9 cellular contexts compared by ENCODE assay signal in the genomic region with DNA sequence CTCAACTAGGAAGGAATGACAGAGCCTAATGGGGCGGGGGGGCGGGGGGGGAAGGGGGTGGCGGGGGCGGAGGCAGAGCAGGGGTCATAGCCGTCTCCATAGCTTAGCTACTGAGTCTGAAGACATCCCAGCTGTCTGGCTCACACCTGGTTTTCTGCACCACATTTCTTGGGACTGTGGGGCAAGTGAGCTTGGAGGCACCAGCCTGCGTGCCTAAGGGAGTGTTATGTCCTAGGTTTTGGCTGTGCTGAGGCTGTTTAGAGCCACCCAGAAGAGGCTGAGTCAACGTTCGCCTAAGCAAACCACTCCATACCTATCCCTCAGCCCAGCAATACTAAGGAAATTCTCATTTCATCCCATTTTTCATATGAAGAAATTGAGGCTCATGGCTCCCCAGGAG. TPM values are rescaled to one million over a fixed set of nuclear protein-coding genes. Genes with fewer than 3 reads are reported as not detected.
DNase-seq lines count a peak whose midpoint lies in the region; ATAC-seq and TF ChIP-seq lines count a peak whose summit lies in the region.
"Had no signal": no experiment of that assay in that cellular context is flagged by ENCODE, and none has a peak within 500 bp of the region (broad histone marks: within the 10 kb centered on the region; RNA-seq: fewer than 3 reads in every experiment).

No MANE protein-coding gene starts in this region.

- H2AFZ ChIP-seq in mammary epithelial cell (ENCODE audit: low read depth, low read length), result peak overlapping the region; percentile 95

- no peaks in the 10 kb centered on the region for H3K36me3 Mint-ChIP-seq in activated T-cell treated with anti-CD3 and anti-CD28 coated beads, Interleukin-2, amount 50 U/mL, for 4 hours (ENCODE audit: insufficient read depth)

- peak overlapping the region; percentile 32 for H3K23ac ChIP-seq in mesendoderm (ENCODE audit: low read length)

- H3K56ac ChIP-seq in mesendoderm (ENCODE audit: low read length), result peak overlapping the region; percentile 97

- no peak for TF ChIP-seq CTCF in mammary epithelial cell (conservative IDR thresholded peaks at IDR 0.05 in 1 of 2, IDR thresholded peaks at IDR 0.05 in 1 of 2; ENCODE audit: extremely low read depth in 1 of 2, insufficient read depth in 1 of 2, low read depth in 1 of 2, low read length in 2 of 2)
- TF ChIP-seq CTCF in thoracic aorta (IDR thresholded peaks at IDR 0.05), result no peak

- no peaks in the 10 kb centered on the region for H3K79me2 ChIP-seq in mammary epithelial cell (ENCODE audit: insufficient read depth, low read length)
- H3K79me2 ChIP-seq in mesendoderm (ENCODE audit: control insufficient read depth, insufficient read depth, low read length), result peaks cover 36% of the 10 kb centered on the region

- no peak overlapping the region for H4K5ac ChIP-seq in mesendoderm (ENCODE audit: low read length)

- H2BK15ac ChIP-seq in mesendoderm (replicated peaks; ENCODE audit: low read depth), result no peak overlapping the region

- H3K4me1 ChIP-seq in mammary epithelial cell (ENCODE audit: insufficient read depth, low read length) (peaks cover 28% of the 10 kb centered on the region), mesendoderm (ENCODE audit: control insufficient read depth, low read depth, low read length) (peaks cover 42% of the 10 kb centered on the region), thoracic aorta (ENCODE audit: control insufficient read depth in 1 of 2, low read depth in 2 of 2) (peaks cover 8 to 44% of the 10 kb centered on the region in 2 donors)

- H3K4me2 ChIP-seq in mammary epithelial cell (ENCODE audit: insufficient read depth, low read depth, low read length), result peak overlapping the region; percentile 94
- peak overlapping the region; percentile 86 for H3K4me2 ChIP-seq in mesendoderm (ENCODE audit: low read length)

- no peaks in the 10 kb centered on the region for H3K9me3 Mint-ChIP-seq in activated T-cell treated with anti-CD3 and anti-CD28 coated beads, Interleukin-2, amount 50 U/mL, for 4 hours

- no peak overlapping the region for H2AK5ac ChIP-seq in mesendoderm (ENCODE audit: low read length)

- H3K79me1 ChIP-seq in mesendoderm (ENCODE audit: low read length), result peaks cover 13% of the 10 kb centered on the region

- peaks cover 57% of the 10 kb centered on the region for H3K27me3 Mint-ChIP-seq in activated T-cell treated with anti-CD3 and anti-CD28 coated beads, Interleukin-2, amount 50 U/mL, for 4 hours (ENCODE audit: low read depth)

- WGBS in mammary epithelial cell (ENCODE audit: low coverage, missing lambda C conversion rate), result 11% methylated on average over 3 of the region's 8 CpGs
- WGBS in mesendoderm (ENCODE audit: extremely low coverage, insufficient coverage, low lambda C conversion rate), result no CpG with 5 or more reads among the region's 8 CpGs

- H4K8ac ChIP-seq in mesendoderm (ENCODE audit: low read depth, low read length), result no peak overlapping the region

- peak overlapping the region; percentile 21 for H2BK5ac ChIP-seq in mesendoderm (ENCODE audit: low read length)

- in situ Hi-C loops in mammary epithelial cell (cut with MboI; ENCODE audit: low sequenced_read_pairs in 2 of 2), result no loop called here

- CTCF ChIA-PET in mammary epithelial cell (lab: Charles Lee; ENCODE audit: low non-redundant PET) (no interaction called here), HEK293T (lab: Yijun Ruan, JAX) (no interaction called here)

- H3K9me3 ChIP-seq in mammary epithelial cell (replicated peaks; ENCODE audit: insufficient read depth, low read length) (no peaks in the 10 kb centered on the region), thoracic aorta (no peaks in the 10 kb centered on the region)
- H3K9me3 ChIP-seq: HAP-1 had no signal

- POLR2A ChIA-PET in HEK293T (lab: Yijun Ruan, JAX), result interaction anchor here (0.6 to 0.8 kb wide), 2 partner anchors 22 to 93 kb away, joined by 3 read pairs; no protein-coding TSS in a partner anchor

- H3K4ac ChIP-seq in mesendoderm (ENCODE audit: low read depth, low read length), result no peak overlapping the region

- DNase-seq in activated T-cell treated with anti-CD3 and anti-CD28 coated beads, Interleukin-2, amount 50 U/mL, for 4 hours, result no peak
- DNase-seq in activated T-cell treated with anti-CD3 and anti-CD28 coated beads, Interleukin-2, amount 50 U/mL, for 1 hour, result no peak
- DNase-seq in mammary epithelial cell (peak; percentile 35), mesendoderm (peak; percentile 41), thoracic aorta (ENCODE audit: low spot score) (no peak), HEK293T (ENCODE audit: extremely low spot score) (no peak)
- DNase-seq in stimulated activated CD4-positive, alpha-beta T cell treated with anti-CD3 and anti-CD28 coated beads, Interleukin-12 subunit alpha, Interleukin-12 subunit beta, amount 100 ng/mL, for 4 hours, result no peak

- peak; percentile 13 to 20 for ATAC-seq in activated T-cell treated with anti-CD3 and anti-CD28 coated beads, Interleukin-2, amount 50 U/mL, for 4 hours
- ATAC-seq in thoracic aorta (ENCODE audit: insufficient number of reproducible peaks, low FRiP score, low read depth) (no peak), HG02678 (IDR thresholded peaks at IDR 0.05; ENCODE audit: unreplicated experiment) (no peak)

- no peak overlapping the region for H3K9ac ChIP-seq in mammary epithelial cell (ENCODE audit: insufficient read depth, low read length)
- peak overlapping the region; percentile 96 for H3K9ac ChIP-seq in mesendoderm (ENCODE audit: low read length)

- H3K27ac ChIP-seq in mammary epithelial cell (ENCODE audit: insufficient read depth, low read depth, low read length) (no peak overlapping the region), mesendoderm (ENCODE audit: low read depth, low read length) (peak overlapping the region; percentile 7), thoracic aorta (no peak overlapping the region)

- peak overlapping the region; percentile 84 for H3K4me3 Mint-ChIP-seq in activated T-cell treated with anti-CD3 and anti-CD28 coated beads, Interleukin-2, amount 50 U/mL, for 4 hours

- no peaks in the 10 kb centered on the region for H3K27me3 ChIP-seq in mammary epithelial cell (ENCODE audit: insufficient read depth, low read length)
- H3K27me3 ChIP-seq in mesendoderm (ENCODE audit: insufficient read depth, low read length, poor library complexity), result no peaks in the 10 kb centered on the region
- no peaks in the 10 kb centered on the region for H3K27me3 ChIP-seq in thoracic aorta (replicated peaks; ENCODE audit: insufficient read depth)

- peak overlapping the region; percentile 93 for H3K18ac ChIP-seq in mesendoderm (ENCODE audit: low read length)

- BruUV-seq in mammary epithelial cell (replicated peaks; lab: Mats Ljungman, UMichigan), result no TSS peak

- peaks cover 19% of the 10 kb centered on the region for H3K4me1 Mint-ChIP-seq in activated T-cell treated with anti-CD3 and anti-CD28 coated beads, Interleukin-2, amount 50 U/mL, for 4 hours (ENCODE audit: low read depth)

- peak overlapping the region; percentile 11 for H2BK120ac ChIP-seq in mesendoderm (ENCODE audit: low read depth, low read length)

- H4K20me1 ChIP-seq in mammary epithelial cell (ENCODE audit: insufficient read depth, low read length), result no peaks in the 10 kb centered on the region

- dilution Hi-C loops in mammary epithelial cell (cut with HindIII; ENCODE audit: low sequenced_read_pairs), result no loop called here

- H3K36me3 ChIP-seq in mammary epithelial cell (ENCODE audit: insufficient read depth, low read length) (no peaks in the 10 kb centered on the region), mesendoderm (ENCODE audit: control insufficient read depth, insufficient read depth, low read length) (no peaks in the 10 kb centered on the region), thoracic aorta (no peaks in the 10 kb centered on the region)
- H3K36me3 ChIP-seq: HAP-1 had no signal

- H3K4me3 ChIP-seq in mammary epithelial cell (replicated peaks in 1 of 3; ENCODE audit: insufficient read depth in 1 of 3, low read depth in 2 of 3, low read length in 3 of 3), result peak overlapping the region in 2 of 3 experiments; percentile 70 to 77
- H3K4me3 ChIP-seq in mesendoderm (ENCODE audit: low read length), result peak overlapping the region; percentile 70
- peak overlapping the region; percentile 82 for H3K4me3 ChIP-seq in thoracic aorta

- intact Hi-C loops in mammary epithelial cell (cut with micrococcal nuclease), result loop anchor here (5.0 kb wide), 1 partner anchor 166 kb away; no protein-coding TSS in a partner anchor

TF ChIP-seq in HEK293T, 16 proteins besides CTCF, POLR2A, EP300 and RAD21 (continues in another document):
- no peak for TF ChIP-seq ZNF384 (IDR thresholded peaks at IDR 0.05)
- TF ChIP-seq L3MBTL2 (conservative IDR thresholded peaks at IDR 0.05), result no peak
- TF ChIP-seq CTBP1 (IDR thresholded peaks at IDR 0.05; ENCODE audit: borderline replicate concordance), result no peak
- no peak for TF ChIP-seq FOXA1 (IDR thresholded peaks at IDR 0.05)
- no peak for TF ChIP-seq LEF1 (IDR thresholded peaks at IDR 0.05; ENCODE audit: borderline replicate concordance)
- TF ChIP-seq ARNT (IDR thresholded peaks at IDR 0.05), result no peak
- TF ChIP-seq, protein P1, sequence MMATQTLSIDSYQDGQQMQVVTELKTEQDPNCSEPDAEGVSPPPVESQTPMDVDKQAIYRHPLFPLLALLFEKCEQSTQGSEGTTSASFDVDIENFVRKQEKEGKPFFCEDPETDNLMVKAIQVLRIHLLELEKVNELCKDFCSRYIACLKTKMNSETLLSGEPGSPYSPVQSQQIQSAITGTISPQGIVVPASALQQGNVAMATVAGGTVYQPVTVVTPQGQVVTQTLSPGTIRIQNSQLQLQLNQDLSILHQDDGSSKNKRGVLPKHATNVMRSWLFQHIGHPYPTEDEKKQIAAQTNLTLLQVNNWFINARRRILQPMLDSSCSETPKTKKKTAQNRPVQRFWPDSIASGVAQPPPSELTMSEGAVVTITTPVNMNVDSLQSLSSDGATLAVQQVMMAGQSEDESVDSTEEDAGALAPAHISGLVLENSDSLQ (IDR thresholded peaks at IDR 0.05), result no peak
- TF ChIP-seq SUZ12 (IDR thresholded peaks at IDR 0.05), result no peak
- TF ChIP-seq SP1 (IDR thresholded peaks at IDR 0.05), result no peak
- TF ChIP-seq BHLHE40 (IDR thresholded peaks at IDR 0.05; ENCODE audit: borderline replicate concordance), result no peak
- TF ChIP-seq FOXK2 (IDR thresholded peaks at IDR 0.05), result no peak
- no peak for TF ChIP-seq TARDBP (IDR thresholded peaks at IDR 0.05)
- no peak for TF ChIP-seq NFRKB (IDR thresholded peaks at IDR 0.05)

RNA-seq across cellular contexts. Expression of a gene that starts 1.4 kb away (rescaled TPM):
- under 1 TPM in 2 of 3 donors, not detected in 1; 0.05 to 0.11 TPM for total RNA-seq in activated T-cell treated with anti-CD3 and anti-CD28 coated beads, Interleukin-2, amount 50 U/mL, for 4 hours
- total RNA-seq in mammary epithelial cell (10 to 100 TPM in 1 of 2 donors, 1 to 10 TPM in 1; 9.8 to 40.2 TPM), thoracic aorta (1 to 10 TPM; 3.1 to 7.9 TPM)
- 5.4 TPM for polyA plus RNA-seq in mammary epithelial cell
- 16.3 TPM for polyA minus RNA-seq in mammary epithelial cell
- polyA plus RNA-seq in mesendoderm (2013, experiment 1 of 2), result 69.8 TPM
- 70.2 TPM for polyA plus RNA-seq in mesendoderm (2013, experiment 2 of 2)

RNA-seq across cellular contexts. Expression of a gene that starts 36.0 kb away (rescaled TPM):
- not detected for total RNA-seq in activated T-cell treated with anti-CD3 and anti-CD28 coated beads, Interleukin-2, amount 50 U/mL, for 4 hours
- under 1 TPM; 0.67 to 0.68 TPM for total RNA-seq in mammary epithelial cell
- 0.31 TPM for polyA plus RNA-seq in mammary epithelial cell
- polyA minus RNA-seq in mammary epithelial cell, result not detected
- polyA plus RNA-seq in mesendoderm (2013, experiment 1 of 2), result 1.3 TPM
- polyA plus RNA-seq in mesendoderm (2013, experiment 2 of 2), result 1.4 TPM
- total RNA-seq in thoracic aorta, result 1 to 10 TPM; 1.7 to 2.0 TPM

Comparison
In these comparisons a context has a peak if more than half of its experiments do, and no peak if none do; other contexts are left out.
1. ATAC-seq: peak in activated T-cell treated with anti-CD3 and anti-CD28 coated beads, Interleukin-2, amount 50 U/mL, for 4 hours (2 of 2); none in thoracic aorta (single experiment) and HG02678 (single experiment).
2. DNase-seq: peak in mammary epithelial cell (single experiment) and mesendoderm (single experiment); none in activated T-cell treated with anti-CD3 and anti-CD28 coated beads, Interleukin-2, amount 50 U/mL, for 4 hours (single experiment), activated T-cell treated with anti-CD3 and anti-CD28 coated beads, Interleukin-2, amount 50 U/mL, for 1 hour (single experiment), thoracic aorta (single experiment), HEK293T (single experiment) and stimulated activated CD4-positive, alpha-beta T cell treated with anti-CD3 and anti-CD28 coated beads, Interleukin-12 subunit alpha, Interleukin-12 subunit beta, amount 100 ng/mL, for 4 hours (single experiment).
3. Peak in every context shown above with its lines, with median percentiles within 50 percentile points of each other: H3K4me3 ChIP-seq.